ENCODE assay signal across 15 cellular contexts in genomic region chr4:52945499-52945898, GRCh38.
DNase-seq lines count a peak whose midpoint lies in the region; ATAC-seq and TF ChIP-seq lines count a peak whose summit lies in the region.
"Had no signal": no experiment of that assay in that cellular context is flagged by ENCODE, and none has a peak within 500 bp of the region (broad histone marks: within the 10 kb centered on the region; RNA-seq: fewer than 3 reads in every experiment).

No MANE protein-coding gene starts in this region.

- no peak for DNase-seq in heart right ventricle
- DNase-seq in right cardiac atrium, result no peak
- peak; percentile 32 for DNase-seq in amniotic epithelial cell (ENCODE audit: low read depth)
- peak; percentile 28 for DNase-seq in fibroblast of villous mesenchyme (ENCODE audit: low read depth)
- no peak for DNase-seq in smooth muscle cell (lab: John Stamatoyannopoulos, UW; ENCODE audit: unreplicated experiment)
- no peak for DNase-seq in gastrocnemius medialis
- DNase-seq: BE2C; CD4-positive, alpha-beta memory T cell; DMS79; GOT3; H9 had no signal

- H3K9ac ChIP-seq in smooth muscle cell (ENCODE audit: low read depth), result no peak overlapping the region

- no peak for TF ChIP-seq POLR2A in gastrocnemius medialis (IDR thresholded peaks at IDR 0.05)

- H2AFZ ChIP-seq in smooth muscle cell (ENCODE audit: low read depth), result no peak overlapping the region

- H3F3A ChIP-seq in smooth muscle cell (ENCODE audit: low read depth), result peaks cover 2% of the 10 kb centered on the region

- peaks cover 0 to 42% (median 5%) of the 10 kb centered on the region in 9 donors for H3K4me1 ChIP-seq in heart right ventricle
- peaks cover 3% of the 10 kb centered on the region for H3K4me1 ChIP-seq in right cardiac atrium (ENCODE audit: control insufficient read depth, insufficient read depth, low read length)
- peaks cover 40% of the 10 kb centered on the region for H3K4me1 ChIP-seq in smooth muscle cell (ENCODE audit: low read depth)
- peaks cover 0 to 25% of the 10 kb centered on the region in 2 donors for H3K4me1 ChIP-seq in gastrocnemius medialis

- WGBS in heart right ventricle, 2 donors, result 29 to 39% methylated on average over 2 of the region's 2 CpGs
- 32% methylated on average over 2 of the region's 2 CpGs for WGBS in right cardiac atrium
- WGBS in smooth muscle cell (ENCODE audit: low lambda C conversion rate), result 29% methylated on average over 2 of the region's 2 CpGs

- H3K9me3 ChIP-seq in heart right ventricle (no peaks in the 10 kb centered on the region), right cardiac atrium (ENCODE audit: control insufficient read depth, low read length) (no peaks in the 10 kb centered on the region), smooth muscle cell (replicated peaks; ENCODE audit: low read depth) (no peaks in the 10 kb centered on the region), gastrocnemius medialis (no peaks in the 10 kb centered on the region)
- H3K9me3 ChIP-seq: BE2C had no signal

- no peak overlapping the region for H3K4me3 ChIP-seq in heart right ventricle
- H3K4me3 ChIP-seq in right cardiac atrium (ENCODE audit: low read length), result no peak overlapping the region
- no peak overlapping the region for H3K4me3 ChIP-seq in fibroblast of villous mesenchyme (ENCODE audit: low read depth, low read length)
- no peak overlapping the region for H3K4me3 ChIP-seq in smooth muscle cell
- no peak overlapping the region for H3K4me3 ChIP-seq in gastrocnemius medialis

- H4K20me1 ChIP-seq in smooth muscle cell (ENCODE audit: low read depth), result no peaks in the 10 kb centered on the region

- TF ChIP-seq CTCF in heart right ventricle (IDR thresholded peaks at IDR 0.05) (no peak), fibroblast of villous mesenchyme (IDR thresholded peaks at IDR 0.05; ENCODE audit: insufficient read depth, low read depth, low read length) (no peak), smooth muscle cell (IDR thresholded peaks at IDR 0.05; ENCODE audit: borderline replicate concordance, insufficient read depth, poor library complexity, severe bottlenecking) (no peak), gastrocnemius medialis (IDR thresholded peaks at IDR 0.05 in 4 of 5, conservative IDR thresholded peaks at IDR 0.05 in 1 of 5) (no peak)

- intact Hi-C loops in heart right ventricle (cut with DNase I), result no loop called here
- intact Hi-C loops in right cardiac atrium (cut with DNase I), result no loop called here
- intact Hi-C loops in gastrocnemius medialis (cut with DNase I; ENCODE audit: low total_unique reads), result no loop called here

- H3K79me2 ChIP-seq in smooth muscle cell (ENCODE audit: low read depth), result no peaks in the 10 kb centered on the region

- peak overlapping the region; percentile 25 for H3K4me2 ChIP-seq in smooth muscle cell

- peak overlapping the region in 6 of 10 donors; percentile 66 to 83 (median 73) for H3K27ac ChIP-seq in heart right ventricle
- no peak overlapping the region for H3K27ac ChIP-seq in right cardiac atrium (ENCODE audit: low read length)
- H3K27ac ChIP-seq in smooth muscle cell (ENCODE audit: low read depth), result peak overlapping the region; percentile 59
- no peak overlapping the region for H3K27ac ChIP-seq in gastrocnemius medialis
- H3K27ac ChIP-seq: C4-2B, HL-60 had no signal

- ATAC-seq in heart right ventricle (no peak), right cardiac atrium (no peak), gastrocnemius medialis (no peak), HG02763 (IDR thresholded peaks at IDR 0.05; ENCODE audit: unreplicated experiment) (no peak), HG03457 (IDR thresholded peaks at IDR 0.05; ENCODE audit: unreplicated experiment) (no peak)

- in situ Hi-C loops in gastrocnemius medialis (cut with MboI; ENCODE audit: low sequenced_read_pairs in 4 of 4), result no loop called here

- H3K27me3 ChIP-seq in heart right ventricle (no peaks in the 10 kb centered on the region), right cardiac atrium (ENCODE audit: control insufficient read depth, insufficient read depth) (no peaks in the 10 kb centered on the region), smooth muscle cell (ENCODE audit: low read depth) (no peaks in the 10 kb centered on the region), gastrocnemius medialis (no peaks in the 10 kb centered on the region)
- H3K27me3 ChIP-seq: BE2C had no signal

- H3K36me3 ChIP-seq in heart right ventricle (no peaks in the 10 kb centered on the region), smooth muscle cell (ENCODE audit: low read depth) (no peaks in the 10 kb centered on the region), gastrocnemius medialis (no peaks in the 10 kb centered on the region)
- H3K36me3 ChIP-seq: BE2C had no signal

Comparison
In these comparisons a context has a peak if more than half of its experiments do, and no peak if none do; other contexts are left out.
1. H3K27ac ChIP-seq: peak in heart right ventricle (6 of 10) and smooth muscle cell (single experiment); none in right cardiac atrium (single experiment) and gastrocnemius medialis (0 of 4).
2. DNase-seq: peak in amniotic epithelial cell (single experiment) and fibroblast of villous mesenchyme (single experiment); none in heart right ventricle (0 of 2), right cardiac atrium (0 of 3), smooth muscle cell (single experiment) and gastrocnemius medialis (0 of 2).